In the genomic region with DNA sequence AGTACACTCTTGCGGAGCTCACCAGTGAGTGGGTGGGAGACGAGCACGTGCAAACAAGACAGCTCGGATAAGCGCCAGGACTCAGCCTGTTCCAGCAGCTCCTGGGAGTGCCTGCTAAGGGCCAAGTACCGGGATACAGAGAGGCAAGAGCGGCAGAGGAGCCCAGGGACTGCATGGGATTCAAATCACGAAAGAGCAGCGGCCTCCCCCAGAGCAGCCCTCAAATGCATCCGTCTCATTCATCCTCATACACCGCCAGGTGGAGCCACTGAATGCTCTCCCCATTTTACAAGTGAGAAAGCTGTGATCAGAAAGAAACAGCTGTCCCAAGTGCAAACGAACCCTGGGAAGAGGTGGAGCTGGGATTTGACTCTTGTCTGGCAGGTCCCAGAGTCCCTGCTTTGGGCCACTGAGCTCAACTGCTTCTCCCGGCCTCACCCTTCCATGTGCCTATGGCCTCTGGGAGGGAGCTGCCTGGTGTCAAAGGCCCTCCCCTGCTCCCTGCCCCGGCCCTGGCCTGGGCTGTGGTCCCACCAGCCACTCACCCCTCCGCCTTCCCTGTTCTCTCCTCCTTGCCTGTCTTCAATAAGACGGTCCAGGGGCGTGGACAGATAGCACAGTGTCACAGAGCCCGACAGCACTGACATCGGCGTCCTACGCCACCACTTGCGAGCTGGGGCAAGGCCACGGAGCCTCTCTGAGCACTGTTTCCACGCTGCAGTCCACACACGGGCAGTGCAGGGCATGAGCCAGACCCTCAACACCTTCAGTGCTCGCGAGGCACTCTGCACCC, we compare ENCODE assay signal across 1 cellular context.
TF ChIP-seq lines count a peak whose summit lies in the region.

No MANE protein-coding gene starts in this region.

TF ChIP-seq in H1, 55 proteins besides CTCF, POLR2A, EP300 and RAD21 (continued from another document):
- TF ChIP-seq, protein P1, sequence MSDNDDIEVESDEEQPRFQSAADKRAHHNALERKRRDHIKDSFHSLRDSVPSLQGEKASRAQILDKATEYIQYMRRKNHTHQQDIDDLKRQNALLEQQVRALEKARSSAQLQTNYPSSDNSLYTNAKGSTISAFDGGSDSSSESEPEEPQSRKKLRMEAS (IDR thresholded peaks at IDR 0.05): peak; percentile 41
- no peak for TF ChIP-seq CBX5 (IDR thresholded peaks at IDR 0.05; ENCODE audit: low read depth, low read length)
